In the genomic region with DNA sequence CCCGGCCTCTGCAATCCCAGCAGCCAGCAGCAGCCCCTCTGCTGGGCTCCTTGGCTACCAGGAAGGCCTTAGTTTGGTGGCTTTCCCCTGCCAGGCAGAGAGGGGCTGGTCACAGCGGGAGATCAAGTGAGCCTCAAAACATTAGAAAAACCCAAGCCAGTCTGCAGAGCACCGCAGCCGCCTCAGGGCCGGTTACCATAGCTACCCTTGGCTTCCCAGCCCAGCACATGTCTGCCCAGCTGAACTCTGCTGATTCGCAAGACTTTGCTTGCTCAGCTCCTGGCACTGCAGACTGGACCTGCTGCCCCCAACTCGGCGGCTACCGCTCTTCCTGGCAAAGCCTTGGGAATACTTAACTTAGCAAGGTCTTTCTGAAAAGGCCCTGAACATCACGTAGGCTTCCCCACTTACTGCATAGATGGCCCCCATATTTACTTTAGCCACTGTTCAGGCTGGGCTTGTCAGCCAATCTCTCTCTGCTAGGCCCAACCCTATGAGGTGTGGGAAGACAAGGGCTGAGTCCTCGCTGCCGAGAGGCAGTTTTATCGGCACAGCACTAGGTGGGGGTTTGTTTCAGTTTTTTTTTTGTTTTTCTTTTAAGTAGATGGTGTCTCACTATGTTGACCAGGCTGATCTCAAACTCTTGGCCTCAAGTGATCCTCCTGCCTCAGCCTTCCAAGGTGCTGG, we compare ENCODE assay signal across 8 cellular contexts. TPM values are rescaled to one million over a fixed set of nuclear protein-coding genes. Genes with fewer than 3 reads are reported as not detected.
DNase-seq lines count a peak whose midpoint lies in the region; ATAC-seq, FAIRE-seq and TF ChIP-seq lines count a peak whose summit lies in the region.

No MANE protein-coding gene starts in this region.

- peaks cover 16% of the 10 kb centered on the region for H3K4me1 ChIP-seq in HUES64 (ENCODE audit: insufficient read depth, low read length)
- H3K4me1 ChIP-seq in spleen, result peaks cover 0 to 25% (median 10%) of the 10 kb centered on the region in 6 donors

- TF ChIP-seq POLR2A in spleen (IDR thresholded peaks at IDR 0.05), result no peak

- ATAC-seq in HG03135 (IDR thresholded peaks at IDR 0.05; ENCODE audit: unreplicated experiment) (no peak), HG03045 (IDR thresholded peaks at IDR 0.05; ENCODE audit: unreplicated experiment) (no peak)

- 18% methylated on average over 13 of the region's 13 CpGs for WGBS in HUES64
- 48 to 69% (median 62%) methylated on average over 11 to 13 of the region's 13 CpGs for WGBS in spleen, 5 donors

- H3K9ac ChIP-seq in HUES64 (ENCODE audit: low read depth, low read length), result no peak overlapping the region

- H3K27ac ChIP-seq in HUES64 (ENCODE audit: low read depth, low read length) (peak overlapping the region; percentile 58), WERI-Rb-1 (peak overlapping the region; percentile 71), spleen (peak overlapping the region in 6 of 8 donors; percentile 15 to 67 (median 45))

- H3K36me3 ChIP-seq in HUES64 (ENCODE audit: insufficient read depth, low read length), result peaks cover 5% of the 10 kb centered on the region
- peaks cover 20% of the 10 kb centered on the region for H3K36me3 ChIP-seq in WERI-Rb-1
- H3K36me3 ChIP-seq in spleen, result peaks cover 0 to 15% (median 4%) of the 10 kb centered on the region in 6 donors

- intact Hi-C loops in spleen (cut with DNase I; ENCODE audit: low total_unique reads), result no loop called here

- TF ChIP-seq CTCF in WERI-Rb-1 (IDR thresholded peaks at IDR 0.05; ENCODE audit: low read depth, low read length) (no peak), spleen (IDR thresholded peaks at IDR 0.05 in 8 of 11, conservative IDR thresholded peaks at IDR 0.05 in 3 of 11) (no peak)

- FAIRE-seq in GM19239 (lab: Jason Lieb, UNC), result no peak

- no peaks in the 10 kb centered on the region for H3K9me3 ChIP-seq in HUES64 (ENCODE audit: insufficient read depth, low read depth, low read length)
- no peaks in the 10 kb centered on the region for H3K9me3 ChIP-seq in WERI-Rb-1 (ENCODE audit: severe bottlenecking)
- H3K9me3 ChIP-seq in spleen, result no peaks in the 10 kb centered on the region

- DNase-seq in WERI-Rb-1 (peak; percentile 51), iPS DF 19.7 (ENCODE audit: low read depth, low spot score) (peak; percentile 83), spleen (no peak), GM19239 (ENCODE audit: insufficient read length, low spot score) (no peak), NCI-H1436 treated with DMSO at 0.1 percent for 48 hours (lab: John Stamatoyannopoulos, UW) (no peak)

- H3K4me3 ChIP-seq in HUES64 (ENCODE audit: low read length) (no peak overlapping the region), WERI-Rb-1 (ENCODE audit: low read depth, low read length) (no peak overlapping the region), spleen (no peak overlapping the region)

- H3K27me3 ChIP-seq in HUES64 (ENCODE audit: insufficient read depth, low read length) (no peaks in the 10 kb centered on the region), WERI-Rb-1 (ENCODE audit: insufficient read depth, low read depth, severe bottlenecking) (no peaks in the 10 kb centered on the region), spleen (replicated peaks in 1 of 7) (no peaks in the 10 kb centered on the region)

RNA-seq across cellular contexts. Expression of gene PLEKHG5, which starts 28.6 kb away (rescaled TPM):
- polyA plus RNA-seq in HUES64 (2013, experiment 1 of 2), result 7.3 TPM
- 9.9 TPM for polyA plus RNA-seq in HUES64 (2013, experiment 2 of 2)
- total RNA-seq in spleen, result 100 to 1,000 TPM in 1 of 7 donors, 10 to 100 TPM in 6; 34.7 to 120 (median 60.1) TPM
- polyA plus RNA-seq in spleen, result 10 to 100 TPM in 2 of 3 donors, 1 to 10 TPM in 1; 6.4 to 66.9 (median 29.7) TPM

RNA-seq across cellular contexts. Expression of gene NOL9, which starts 34.2 kb away (rescaled TPM):
- 14.4 TPM for polyA plus RNA-seq in HUES64 (2013, experiment 1 of 2)
- 14.4 TPM for polyA plus RNA-seq in HUES64 (2013, experiment 2 of 2)
- total RNA-seq in spleen, result 10 to 100 TPM; 30.5 to 55.2 (median 51.5) TPM
- polyA plus RNA-seq in spleen, result 10 to 100 TPM in 1 of 3 donors, 1 to 10 TPM in 2; 4.2 to 10.0 (median 5.8) TPM

RNA-seq across cellular contexts. Expression of gene TAS1R1, which starts 35.0 kb away (rescaled TPM):
- not detected for polyA plus RNA-seq in HUES64 (2013, experiment 1 of 2)
- polyA plus RNA-seq in HUES64 (2013, experiment 2 of 2), result not detected
- total RNA-seq in spleen, result under 1 TPM; 0.13 to 0.88 (median 0.56) TPM
- polyA plus RNA-seq in spleen, result under 1 TPM; 0.09 to 0.51 (median 0.33) TPM

RNA-seq across cellular contexts. Expression of gene TNFRSF25, which starts 54.1 kb away (rescaled TPM):
- polyA plus RNA-seq in HUES64 (2013, experiment 1 of 2), result 7.2 TPM
- polyA plus RNA-seq in HUES64 (2013, experiment 2 of 2), result 9.2 TPM
- total RNA-seq in spleen, result 100 to 1,000 TPM in 1 of 7 donors, 10 to 100 TPM in 6; 39.7 to 103 (median 65.4) TPM
- 100 to 1,000 TPM in 2 of 3 donors, 10 to 100 TPM in 1; 30.9 to 147 (median 102) TPM for polyA plus RNA-seq in spleen

RNA-seq across cellular contexts. Expression of gene ZBTB48, which starts 59.7 kb away (rescaled TPM):
- polyA plus RNA-seq in HUES64 (2013, experiment 1 of 2), result 16.3 TPM
- polyA plus RNA-seq in HUES64 (2013, experiment 2 of 2), result 12.2 TPM
- total RNA-seq in spleen, result 10 to 100 TPM; 23.5 to 61.0 (median 48.0) TPM
- 100 to 1,000 TPM in 1 of 3 donors, 10 to 100 TPM in 2; 53.1 to 131 (median 89.3) TPM for polyA plus RNA-seq in spleen

Comparison
In these comparisons a context has a peak if more than half of its experiments do, and no peak if none do; other contexts are left out.
1. DNase-seq: peak in WERI-Rb-1 (single experiment) and iPS DF 19.7 (single experiment); none in spleen (single experiment), GM19239 (single experiment) and NCI-H1436 treated with DMSO at 0.1 percent for 48 hours (single experiment).
2. Peak in every context shown above with its lines, with median percentiles within 50 percentile points of each other: H3K27ac ChIP-seq.